In the genomic region with DNA sequence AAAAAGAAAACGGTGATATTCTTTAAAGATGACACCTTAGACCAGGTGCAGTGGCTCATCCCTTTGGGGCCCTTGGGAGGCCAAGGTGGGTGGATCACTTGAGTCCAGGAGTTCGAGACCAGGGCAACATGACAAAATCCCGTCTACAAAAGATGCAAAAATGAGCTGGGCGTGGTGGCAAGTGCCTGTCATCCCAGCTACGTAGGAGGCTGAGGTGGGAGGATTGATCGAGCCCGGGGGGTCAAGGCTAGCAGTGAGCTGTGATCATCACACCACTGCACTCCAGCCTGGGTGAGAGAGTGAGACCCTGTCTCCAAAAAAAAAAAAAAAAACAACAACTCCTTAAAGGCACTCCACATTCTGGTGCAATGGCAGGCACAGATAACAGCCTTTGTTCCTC, we compare ENCODE assay signal across 17 cellular contexts. TPM values are rescaled to one million over a fixed set of nuclear protein-coding genes. Genes with fewer than 3 reads are reported as not detected.
"Had no signal": no experiment of that assay in that cellular context is flagged by ENCODE, and none has a peak within 500 bp of the region (broad histone marks: within the 10 kb centered on the region; RNA-seq: fewer than 3 reads in every experiment).

No MANE protein-coding gene starts in this region.

- H3K9me3 ChIP-seq: adrenal gland, colonic mucosa, esophagus muscularis mucosa, thyroid gland had no signal

- H3K4me3 ChIP-seq: adrenal gland, cardiac muscle cell, colonic mucosa, esophagus muscularis mucosa, thyroid gland had no signal

- H3K27ac Mint-ChIP-seq: activated naive CD4-positive, alpha-beta T cell treated with anti-CD3 and anti-CD28 coated beads, Interleukin-2, amount 50 U/mL, for 24 hours; stimulated activated effector memory CD8-positive, alpha-beta T cell treated with anti-CD3 and anti-CD28 coated beads, Interleukin-12 subunit alpha, Interleukin-12 subunit beta, amount 100 ng/mL, for 72 hours had no signal

- H3K27ac ChIP-seq: adrenal gland, cardiac muscle cell, colonic mucosa, esophagus muscularis mucosa had no signal

- H3K36me3 ChIP-seq: cardiac muscle cell, colonic mucosa, thyroid gland had no signal

- H3K4me1 ChIP-seq: adrenal gland, esophagus muscularis mucosa had no signal

- DNase-seq: activated CD4-positive, alpha-beta T cell treated with anti-CD3 and anti-CD28 coated beads, Interleukin-2, amount 50 U/mL, for 4 hours; adrenal gland; colonic mucosa; mammary epithelial cell; naive B cell; thyroid gland had no signal

- H3K27me3 ChIP-seq: adrenal gland, cardiac muscle cell, colonic mucosa, esophagus muscularis mucosa, thyroid gland had no signal

- H3K36me3 Mint-ChIP-seq: naive B cell had no signal

- H3K9me3 Mint-ChIP-seq: activated naive CD4-positive, alpha-beta T cell treated with anti-CD3 and anti-CD28 coated beads, Interleukin-2, amount 50 U/mL, for 24 hours; naive B cell; stimulated activated effector memory CD8-positive, alpha-beta T cell treated with anti-CD3 and anti-CD28 coated beads, Interleukin-12 subunit alpha, Interleukin-12 subunit beta, amount 100 ng/mL, for 72 hours had no signal

- H3K4me3 Mint-ChIP-seq: activated naive CD4-positive, alpha-beta T cell treated with anti-CD3 and anti-CD28 coated beads, Interleukin-2, amount 50 U/mL, for 24 hours; naive B cell; stimulated activated effector memory CD8-positive, alpha-beta T cell treated with anti-CD3 and anti-CD28 coated beads, Interleukin-12 subunit alpha, Interleukin-12 subunit beta, amount 100 ng/mL, for 72 hours had no signal

- H3K27me3 Mint-ChIP-seq: activated naive CD4-positive, alpha-beta T cell treated with anti-CD3 and anti-CD28 coated beads, Interleukin-2, amount 50 U/mL, for 24 hours had no signal

- H3K4me1 Mint-ChIP-seq: activated naive CD4-positive, alpha-beta T cell treated with anti-CD3 and anti-CD28 coated beads, Interleukin-2, amount 50 U/mL, for 24 hours; stimulated activated effector memory CD8-positive, alpha-beta T cell treated with anti-CD3 and anti-CD28 coated beads, Interleukin-12 subunit alpha, Interleukin-12 subunit beta, amount 100 ng/mL, for 72 hours had no signal

- ATAC-seq: activated CD4-positive, CD25-positive, alpha-beta regulatory T cell treated with anti-CD3 and anti-CD28 coated beads, Interleukin-2, amount 50 U/mL, for 24 hours; left lobe of liver; stimulated activated effector memory CD8-positive, alpha-beta T cell treated with anti-CD3 and anti-CD28 coated beads, Interleukin-12 subunit alpha, Interleukin-12 subunit beta, amount 100 ng/mL, for 72 hours had no signal

RNA-seq across cellular contexts. Expression of a gene that starts 56.4 kb away (rescaled TPM):
- total RNA-seq: adrenal gland; cardiac muscle cell; esophagus muscularis mucosa; left lobe of liver; mammary epithelial cell; mononuclear cell; renal cortical epithelial cell; T-helper 2 cell treated with Interferon-gamma antibody and Interleukin-4, amounts not matched to agents 100 ng/mL and 5 ng/mL, for 36 hours; thyroid gland; urinary bladder had no signal
- polyA plus RNA-seq: adrenal gland, cardiac muscle cell, keratinocyte, mammary epithelial cell, urinary bladder had no signal
